Comparison of ENCODE assay signal across 1 cellular context in genomic region chr7:81608748-81609382, GRCh38.
TF ChIP-seq lines count a peak whose summit lies in the region.

No MANE protein-coding gene starts in this region.

TF ChIP-seq in IMR-90, 13 proteins besides CTCF, POLR2A, EP300 and RAD21 (continued from another document):
- TF ChIP-seq MAZ (IDR thresholded peaks at IDR 0.05; ENCODE audit: borderline replicate concordance, low read depth, low read length) (no peak), NFE2L2 (IDR thresholded peaks at IDR 0.05; ENCODE audit: low read depth, low read length) (0 out of 2 replicates have a peak, but pooled peaks have one; percentile 18), USF2 (IDR thresholded peaks at IDR 0.05; ENCODE audit: low read depth, low read length) (no peak), CHD1 (IDR thresholded peaks at IDR 0.05; ENCODE audit: low read depth, low read length) (no peak), MXI1 (IDR thresholded peaks at IDR 0.05; ENCODE audit: borderline replicate concordance, low read depth, low read length) (no peak), RFX5 (IDR thresholded peaks at IDR 0.05; ENCODE audit: low read depth, low read length) (peak; percentile 36; the same call in 1 of the 2 replicates), ELK1 (IDR thresholded peaks at IDR 0.05; ENCODE audit: borderline replicate concordance, low read depth, low read length) (no peak), FOS (IDR thresholded peaks at IDR 0.05; ENCODE audit: low read depth, low read length) (peak; percentile 51)
TF ChIP-seq in IMR-90: peak in this region for 4.
